8 cellular contexts compared by ENCODE assay signal in genomic region chr1:46446646-46447498, GRCh38. TPM values are rescaled to one million over a fixed set of nuclear protein-coding genes. Genes with fewer than 3 reads are reported as not detected.
DNase-seq lines count a peak whose midpoint lies in the region; ATAC-seq and TF ChIP-seq lines count a peak whose summit lies in the region.

No MANE protein-coding gene starts in this region.

- TF ChIP-seq CTCF in KMS-11 (conservative IDR thresholded peaks at IDR 0.05; ENCODE audit: low read depth, low read length), result peak; percentile 83

- no peak overlapping the region for H2BK120ac ChIP-seq in neuronal stem cell (ENCODE audit: low read depth, low read length)

- no peaks in the 10 kb centered on the region for H3K79me1 ChIP-seq in neuronal stem cell (ENCODE audit: low read depth, low read length)

- H3K9me3 Mint-ChIP-seq in activated T-helper 2 cell treated with anti-CD3 and anti-CD28 coated beads, Interferon-gamma antibody, Interleukin-2, Interleukin-4, amounts not matched to agents 10 μg/mL and 5 μg/mL and 100 μg/mL, durations not matched to agents 14 hours and 24 hours and 36 hours, result no peaks in the 10 kb centered on the region

- H3K4me1 Mint-ChIP-seq in activated T-helper 2 cell treated with anti-CD3 and anti-CD28 coated beads, Interferon-gamma antibody, Interleukin-2, Interleukin-4, amounts not matched to agents 10 μg/mL and 5 μg/mL and 100 μg/mL, durations not matched to agents 14 hours and 24 hours and 36 hours (ENCODE audit: low read depth), result peaks cover 7% of the 10 kb centered on the region

- H3K4me2 ChIP-seq in KMS-11, result no peak overlapping the region
- H3K4me2 ChIP-seq in neuronal stem cell (ENCODE audit: insufficient read depth, low read length, poor library complexity, severe bottlenecking), result no peak overlapping the region

- H2BK15ac ChIP-seq in neuronal stem cell (ENCODE audit: low read length), result no peak overlapping the region

- WGBS in neuronal stem cell (ENCODE audit: extremely low coverage in 2 of 2, insufficient read length in 2 of 2, insufficient replicate concordance in 1 of 2), 2 donors, result no CpG with 5 or more reads among the region's 15 CpGs

- no peak overlapping the region for H2AK5ac ChIP-seq in neuronal stem cell (ENCODE audit: low read depth, low read length)

- H3K23ac ChIP-seq in neuronal stem cell (ENCODE audit: low read depth, low read length, poor library complexity), result no peak overlapping the region

- H4K91ac ChIP-seq in neuronal stem cell (ENCODE audit: low read depth, low read length, poor library complexity), result no peak overlapping the region

- no peaks in the 10 kb centered on the region for H3K79me2 ChIP-seq in KMS-11 (ENCODE audit: insufficient read depth, low read depth)

- peaks cover 65% of the 10 kb centered on the region for H3K27me3 Mint-ChIP-seq in activated T-helper 2 cell treated with anti-CD3 and anti-CD28 coated beads, Interferon-gamma antibody, Interleukin-2, Interleukin-4, amounts not matched to agents 10 μg/mL and 5 μg/mL and 100 μg/mL, durations not matched to agents 14 hours and 24 hours and 36 hours (ENCODE audit: low read depth)

- H2AFZ ChIP-seq in KMS-11 (ENCODE audit: low read depth) (no peak overlapping the region), neuronal stem cell (ENCODE audit: low read length) (no peak overlapping the region)

- H3K4me3 ChIP-seq in KMS-11 (IDR thresholded peaks at IDR 0.05; ENCODE audit: insufficient read depth, low read depth, low read length) (no peak overlapping the region), neuronal stem cell (ENCODE audit: low read length in 2 of 2) (no peak overlapping the region)

- no peak overlapping the region for H4K8ac ChIP-seq in neuronal stem cell (ENCODE audit: low read depth, low read length)

- no peaks in the 10 kb centered on the region for H3K4me1 ChIP-seq in KMS-11 (ENCODE audit: low read depth, poor library complexity, severe bottlenecking)
- H3K4me1 ChIP-seq in neuronal stem cell (ENCODE audit: control insufficient read depth in 2 of 2, insufficient read depth in 1 of 2, low read depth in 1 of 2, low read length in 2 of 2), result peaks cover 0 to 5% of the 10 kb centered on the region in 2 donors

- ATAC-seq in GM18858 (IDR thresholded peaks at IDR 0.05; ENCODE audit: unreplicated experiment), result no peak

- H3K27me3 ChIP-seq in KMS-11 (ENCODE audit: insufficient read depth, low read depth), result peaks cover 27% of the 10 kb centered on the region
- H3K27me3 ChIP-seq in neuronal stem cell (ENCODE audit: control insufficient read depth in 3 of 3, insufficient read depth in 3 of 3, low read depth in 1 of 3, low read length in 3 of 3), result peaks cover 23 to 82% (median 63%) of the 10 kb centered on the region in 3 experiments

- H3K4ac ChIP-seq in neuronal stem cell (ENCODE audit: low read length), result no peak overlapping the region

- no peak overlapping the region for H3K4me3 Mint-ChIP-seq in activated T-helper 2 cell treated with anti-CD3 and anti-CD28 coated beads, Interferon-gamma antibody, Interleukin-2, Interleukin-4, amounts not matched to agents 10 μg/mL and 5 μg/mL and 100 μg/mL, durations not matched to agents 14 hours and 24 hours and 36 hours (ENCODE audit: low read depth)

- no peaks in the 10 kb centered on the region for H3K9me3 ChIP-seq in neuronal stem cell (replicated peaks in 1 of 2; ENCODE audit: control insufficient read depth in 2 of 2, insufficient read depth in 1 of 2, low read depth in 1 of 2, low read length in 2 of 2)

- H3K9ac ChIP-seq in KMS-11, result no peak overlapping the region
- H3K9ac ChIP-seq in neuronal stem cell (ENCODE audit: low read depth, low read length, poor library complexity), result no peak overlapping the region

- H3K27ac ChIP-seq in KMS-11, result no peak overlapping the region
- no peak overlapping the region for H3K27ac ChIP-seq in neuronal stem cell (replicated peaks; ENCODE audit: low read length)

- H3K18ac ChIP-seq in neuronal stem cell (ENCODE audit: low read length), result no peak overlapping the region

- H4K20me1 ChIP-seq in KMS-11 (ENCODE audit: insufficient read depth), result no peaks in the 10 kb centered on the region

- DNase-seq in DMS53 treated with DMSO at 0.1 percent for 48 hours (lab: John Stamatoyannopoulos, UW; ENCODE audit: unreplicated experiment) (peak; percentile 95), RPMI7951 (ENCODE audit: low read depth) (peak; percentile 51), fibroblast of the conjunctiva (ENCODE audit: low read depth) (peak; percentile 35), neuronal stem cell (ENCODE audit: low spot score) (peak; percentile 81), stromal cell of bone marrow (ENCODE audit: low read depth) (peak; percentile 26)
- peak; percentile 56 for DNase-seq in activated T-helper 2 cell treated with anti-CD3 and anti-CD28 coated beads, Interferon-gamma antibody, Interleukin-2, Interleukin-4, amounts not matched to agents 10 μg/mL and 5 μg/mL and 100 μg/mL, durations not matched to agents 14 hours and 24 hours and 36 hours (ENCODE audit: low spot score)

- no peak overlapping the region for H3K14ac ChIP-seq in neuronal stem cell (ENCODE audit: low read length)

- H2BK5ac ChIP-seq in neuronal stem cell (ENCODE audit: low read length), result no peak overlapping the region

- no peak overlapping the region for H2BK12ac ChIP-seq in neuronal stem cell (ENCODE audit: low read length)

- H3K27ac Mint-ChIP-seq in activated T-helper 2 cell treated with anti-CD3 and anti-CD28 coated beads, Interferon-gamma antibody, Interleukin-2, Interleukin-4, amounts not matched to agents 10 μg/mL and 5 μg/mL and 100 μg/mL, durations not matched to agents 14 hours and 24 hours and 36 hours, result no peak overlapping the region

- intact Hi-C loops in activated T-helper 2 cell treated with anti-CD3 and anti-CD28 coated beads, Interferon-gamma antibody, Interleukin-2, Interleukin-4, amounts not matched to agents 10 μg/mL and 5 μg/mL and 100 μg/mL, durations not matched to agents 14 hours and 24 hours and 36 hours (cut with micrococcal nuclease), result loop anchor here (1.0 kb wide), 1 partner anchor 81 kb away; no protein-coding TSS in a partner anchor

- no peaks in the 10 kb centered on the region for H3K36me3 ChIP-seq in KMS-11 (ENCODE audit: insufficient read depth)
- H3K36me3 ChIP-seq in neuronal stem cell (replicated peaks in 1 of 2; ENCODE audit: control insufficient read depth in 2 of 2, insufficient read depth in 2 of 2, low read length in 2 of 2), result no peaks in the 10 kb centered on the region

- H3K36me3 Mint-ChIP-seq in activated T-helper 2 cell treated with anti-CD3 and anti-CD28 coated beads, Interferon-gamma antibody, Interleukin-2, Interleukin-4, amounts not matched to agents 10 μg/mL and 5 μg/mL and 100 μg/mL, durations not matched to agents 14 hours and 24 hours and 36 hours (ENCODE audit: low read depth), result no peaks in the 10 kb centered on the region

RNA-seq across cellular contexts. Expression of gene DMBX1, which starts 42.8 kb away (rescaled TPM):
- total RNA-seq in RPMI7951 (2014; rRNA removed; shearing (Covaris generic)), result not detected in 2 replicates
- total RNA-seq in activated T-helper 2 cell treated with anti-CD3 and anti-CD28 coated beads, Interferon-gamma antibody, Interleukin-2, Interleukin-4, amounts not matched to agents 10 μg/mL and 5 μg/mL and 100 μg/mL, durations not matched to agents 14 hours and 24 hours and 36 hours, result not detected in 2 replicates
- polyA plus RNA-seq in neuronal stem cell (2013, experiment 1 of 2), result 0.15 TPM
- polyA plus RNA-seq in neuronal stem cell (2013, experiment 2 of 2), result 0.18 TPM

RNA-seq across cellular contexts. Expression of gene FAAH, which starts 52.8 kb away (rescaled TPM):
- total RNA-seq in RPMI7951 (2014; rRNA removed; shearing (Covaris generic)), result not detected in 2 replicates
- total RNA-seq in activated T-helper 2 cell treated with anti-CD3 and anti-CD28 coated beads, Interferon-gamma antibody, Interleukin-2, Interleukin-4, amounts not matched to agents 10 μg/mL and 5 μg/mL and 100 μg/mL, durations not matched to agents 14 hours and 24 hours and 36 hours, result 2.4 and 3.8 TPM in 2 replicates
- 3.7 TPM for polyA plus RNA-seq in neuronal stem cell (2013, experiment 1 of 2)
- 3.5 TPM for polyA plus RNA-seq in neuronal stem cell (2013, experiment 2 of 2)

Comparison
In these comparisons a context has a peak if more than half of its experiments do, and no peak if none do; other contexts are left out.
1. DNase-seq: peak in every context shown above with its lines; median percentile 95 in DMS53 treated with DMSO at 0.1 percent for 48 hours; 81 in neuronal stem cell; 56 in activated T-helper 2 cell treated with anti-CD3 and anti-CD28 coated beads, Interferon-gamma antibody, Interleukin-2, Interleukin-4, amounts not matched to agents 10 μg/mL and 5 μg/mL and 100 μg/mL, durations not matched to agents 14 hours and 24 hours and 36 hours; 51 in RPMI7951; 35 in fibroblast of the conjunctiva; 26 in stromal cell of bone marrow.